Comparison of ENCODE assay signal across 1 cellular context in genomic region chr2:98356729-98357128, GRCh38.
A peak's percentile ranks its signal among the peaks of the same experiment; 100 is the strongest.
TF ChIP-seq lines count a peak whose summit lies in the region.

No MANE protein-coding gene starts in this region.

TF ChIP-seq in HEK293, 187 proteins besides CTCF, POLR2A, EP300 and RAD21 (continued from another document):
- TF ChIP-seq, protein P1, sequence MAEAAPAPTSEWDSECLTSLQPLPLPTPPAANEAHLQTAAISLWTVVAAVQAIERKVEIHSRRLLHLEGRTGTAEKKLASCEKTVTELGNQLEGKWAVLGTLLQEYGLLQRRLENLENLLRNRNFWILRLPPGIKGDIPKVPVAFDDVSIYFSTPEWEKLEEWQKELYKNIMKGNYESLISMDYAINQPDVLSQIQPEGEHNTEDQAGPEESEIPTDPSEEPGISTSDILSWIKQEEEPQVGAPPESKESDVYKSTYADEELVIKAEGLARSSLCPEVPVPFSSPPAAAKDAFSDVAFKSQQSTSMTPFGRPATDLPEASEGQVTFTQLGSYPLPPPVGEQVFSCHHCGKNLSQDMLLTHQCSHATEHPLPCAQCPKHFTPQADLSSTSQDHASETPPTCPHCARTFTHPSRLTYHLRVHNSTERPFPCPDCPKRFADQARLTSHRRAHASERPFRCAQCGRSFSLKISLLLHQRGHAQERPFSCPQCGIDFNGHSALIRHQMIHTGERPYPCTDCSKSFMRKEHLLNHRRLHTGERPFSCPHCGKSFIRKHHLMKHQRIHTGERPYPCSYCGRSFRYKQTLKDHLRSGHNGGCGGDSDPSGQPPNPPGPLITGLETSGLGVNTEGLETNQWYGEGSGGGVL (tag by site-specific recombination; IDR thresholded peaks at IDR 0.05), result 0 out of 2 replicates have a peak, but pooled peaks have one; percentile 8
- TF ChIP-seq REPIN1 (tag by site-specific recombination; IDR thresholded peaks at IDR 0.05; ENCODE audit: low read depth) (no peak), KLF16 (tag by site-specific recombination; IDR thresholded peaks at IDR 0.05) (no peak), PATZ1 (tag by site-specific recombination; IDR thresholded peaks at IDR 0.05) (no peak), ZBTB21 (tag by site-specific recombination; IDR thresholded peaks at IDR 0.05) (peak; percentile 57; the same call in 1 of the 2 replicates)
